ENCODE assay signal across 28 cellular contexts in genomic region chr17:68495081-68495480, GRCh38.
"Had no signal": no experiment of that assay in that cellular context is flagged by ENCODE, and none has a peak within 500 bp of the region (broad histone marks: within the 10 kb centered on the region; RNA-seq: fewer than 3 reads in every experiment).

No MANE protein-coding gene starts in this region.

- H3K9me3 ChIP-seq: adrenal gland, breast epithelium, colonic mucosa, SJSA1 had no signal

- FAIRE-seq: RCC 7860, TTC549 had no signal

- DNase-seq: activated CD4-positive, alpha-beta memory T cell treated with anti-CD3 and anti-CD28 coated beads, Interleukin-2, amount 10 ng/mL, durations not matched to agents 7 days and 5 days; activated CD4-positive, alpha-beta T cell treated with anti-CD3 and anti-CD28 coated beads for 36 hours; activated CD4-positive, alpha-beta T cell treated with anti-CD3 and anti-CD28 coated beads, Interleukin-2, amount 50 U/mL, for 1 hour; activated CD4-positive, CD25-positive, alpha-beta regulatory T cell; activated CD8-positive, alpha-beta memory T cell treated with anti-CD3 and anti-CD28 coated beads, Interleukin-2, amount 50 U/mL, for 48 hours; activated effector memory CD4-positive, alpha-beta T cell treated with Interleukin-2 at 50 U/mL for 16 hours; activated naive CD4-positive, alpha-beta T cell treated with anti-CD3 and anti-CD28 coated beads for 36 hours; activated naive CD8-positive, alpha-beta T cell treated with anti-CD3 and anti-CD28 coated beads, Interleukin-2, amount 10 ng/mL, durations not matched to agents 7 days and 5 days; activated T-cell treated with anti-CD3 and anti-CD28 coated beads, Interleukin-2, amount 50 U/mL, for 24 hours; adrenal gland; anterior cingulate cortex; caudate nucleus; colonic mucosa; KBM-7; NCI-H1092; NCI-H1417; NCI-H1930; NCI-H2171; NCI-H226; NCI-H526 treated with DMSO at 0.1 percent for 48 hours; SHP77; T-helper 2 cell; T1000 had no signal

- H3K27me3 ChIP-seq: adrenal gland, breast epithelium, colonic mucosa, SJSA1 had no signal

- H3K36me3 ChIP-seq: adrenal gland, breast epithelium, colonic mucosa, SJSA1 had no signal

- H3K4me1 ChIP-seq: SJSA1 had no signal

- H3K27me3 Mint-ChIP-seq: activated T-cell treated with anti-CD3 and anti-CD28 coated beads, Interleukin-2, amount 50 U/mL, for 24 hours had no signal

- ATAC-seq: activated CD4-positive, alpha-beta T cell treated with anti-CD3 and anti-CD28 coated beads for 36 hours had no signal

- H3K4me3 Mint-ChIP-seq: activated CD4-positive, alpha-beta memory T cell treated with anti-CD3 and anti-CD28 coated beads, Interleukin-2, amount 10 ng/mL, durations not matched to agents 7 days and 5 days; activated CD4-positive, alpha-beta T cell treated with anti-CD3 and anti-CD28 coated beads for 36 hours; activated naive CD4-positive, alpha-beta T cell treated with anti-CD3 and anti-CD28 coated beads for 36 hours; activated naive CD8-positive, alpha-beta T cell treated with anti-CD3 and anti-CD28 coated beads, Interleukin-2, amount 10 ng/mL, durations not matched to agents 7 days and 5 days; activated T-cell treated with anti-CD3 and anti-CD28 coated beads, Interleukin-2, amount 50 U/mL, for 24 hours; activated T-helper 1 cell treated with anti-CD3 and anti-CD28 coated beads, Interleukin-12 subunit alpha, Interleukin-12 subunit beta, Interleukin-2, Interleukin-4 antibody, amounts not matched to agents 30 ng/mL and 10 ng/mL and 1 ng/mL, durations not matched to agents 14 hours and 24 hours and 36 hours had no signal

- H3K9me3 Mint-ChIP-seq: activated naive CD4-positive, alpha-beta T cell treated with anti-CD3 and anti-CD28 coated beads for 36 hours; activated naive CD8-positive, alpha-beta T cell treated with anti-CD3 and anti-CD28 coated beads, Interleukin-2, amount 10 ng/mL, durations not matched to agents 7 days and 5 days; activated T-cell treated with anti-CD3 and anti-CD28 coated beads, Interleukin-2, amount 50 U/mL, for 24 hours had no signal

- H3K27ac ChIP-seq: adrenal gland, breast epithelium, colonic mucosa, SJSA1 had no signal

- H3K4me3 ChIP-seq: adrenal gland, breast epithelium, colonic mucosa, SJSA1 had no signal

- H3K27ac Mint-ChIP-seq: activated CD4-positive, alpha-beta memory T cell treated with anti-CD3 and anti-CD28 coated beads, Interleukin-2, amount 10 ng/mL, durations not matched to agents 7 days and 5 days; activated CD4-positive, alpha-beta T cell treated with anti-CD3 and anti-CD28 coated beads for 36 hours; activated naive CD4-positive, alpha-beta T cell treated with anti-CD3 and anti-CD28 coated beads for 36 hours; activated naive CD8-positive, alpha-beta T cell treated with anti-CD3 and anti-CD28 coated beads, Interleukin-2, amount 10 ng/mL, durations not matched to agents 7 days and 5 days; activated T-cell treated with anti-CD3 and anti-CD28 coated beads, Interleukin-2, amount 50 U/mL, for 24 hours; activated T-helper 1 cell treated with anti-CD3 and anti-CD28 coated beads, Interleukin-12 subunit alpha, Interleukin-12 subunit beta, Interleukin-2, Interleukin-4 antibody, amounts not matched to agents 30 ng/mL and 10 ng/mL and 1 ng/mL, durations not matched to agents 14 hours and 24 hours and 36 hours had no signal
